In genomic region chr14:94907626-94908261, GRCh38 we compare ENCODE assay signal across 1 cellular context.
TF ChIP-seq lines count a peak whose summit lies in the region.

No MANE protein-coding gene starts in this region.

TF ChIP-seq in WTC11, 78 proteins besides CTCF, POLR2A, EP300 and RAD21 (continued from another document):
- TF ChIP-seq AFF4 (CRISPR knock-in tag; IDR thresholded peaks at IDR 0.05; ENCODE audit: borderline replicate concordance) (no peak), ELF4 (CRISPR knock-in tag; IDR thresholded peaks at IDR 0.05; ENCODE audit: low read depth) (no peak), ZNF532 (CRISPR knock-in tag; IDR thresholded peaks at IDR 0.05; ENCODE audit: borderline replicate concordance) (no peak), GTF2I (CRISPR knock-in tag; conservative IDR thresholded peaks at IDR 0.05) (no peak), JUN (CRISPR knock-in tag; IDR thresholded peaks at IDR 0.05) (no peak), JAZF1 (CRISPR knock-in tag; IDR thresholded peaks at IDR 0.05) (no peak), MYBL2 (CRISPR knock-in tag; IDR thresholded peaks at IDR 0.05) (no peak), HMGXB4 (CRISPR knock-in tag; IDR thresholded peaks at IDR 0.05) (no peak)
